Comparison of ENCODE assay signal across 18 cellular contexts in genomic region chr7:139482122-139482521, GRCh38. TPM values are rescaled to one million over a fixed set of nuclear protein-coding genes. Genes with fewer than 3 reads are reported as not detected.
DNase-seq lines count a peak whose midpoint lies in the region; ATAC-seq, FAIRE-seq and TF ChIP-seq lines count a peak whose summit lies in the region.
"Had no signal": no experiment of that assay in that cellular context is flagged by ENCODE, and none has a peak within 500 bp of the region (broad histone marks: within the 10 kb centered on the region; RNA-seq: fewer than 3 reads in every experiment).

No MANE protein-coding gene starts in this region.

- H3K9me3 ChIP-seq in CD4-positive, alpha-beta T cell (ENCODE audit: control insufficient read depth, low read length): no peaks in the 10 kb centered on the region
- H3K9me3 ChIP-seq in Caco-2 (no peaks in the 10 kb centered on the region), kidney (ENCODE audit: control insufficient read depth in 1 of 2, low read length in 2 of 2) (no peaks in the 10 kb centered on the region), ascending aorta (no peaks in the 10 kb centered on the region)
- H3K9me3 ChIP-seq: mucosa of descending colon had no signal

- no peak overlapping the region for H3K9ac ChIP-seq in kidney (ENCODE audit: low read length in 2 of 2)
- H3K9ac ChIP-seq: BLaER1 had no signal

- H3K36me3 Mint-ChIP-seq in CD4-positive, alpha-beta T cell (ENCODE audit: low read depth): no peaks in the 10 kb centered on the region
- peaks cover 5% of the 10 kb centered on the region for H3K36me3 Mint-ChIP-seq in Caco-2 (ENCODE audit: insufficient read depth, unreplicated experiment)
- H3K36me3 Mint-ChIP-seq in activated T-helper 1 cell treated with anti-CD3 and anti-CD28 coated beads, Interleukin-12 subunit alpha, Interleukin-12 subunit beta, Interleukin-2, Interleukin-4 antibody, amounts not matched to agents 30 ng/mL and 10 ng/mL and 1 ng/mL, durations not matched to agents 14 hours and 24 hours and 36 hours (ENCODE audit: low read depth): no peaks in the 10 kb centered on the region
- no peaks in the 10 kb centered on the region for H3K36me3 Mint-ChIP-seq in immature natural killer cell

- DNase-seq in CD4-positive, alpha-beta T cell: no peak
- no peak for DNase-seq in Caco-2
- DNase-seq in activated T-helper 1 cell treated with anti-CD3 and anti-CD28 coated beads, Interleukin-12 subunit alpha, Interleukin-12 subunit beta, Interleukin-2, Interleukin-4 antibody, amounts not matched to agents 30 ng/mL and 10 ng/mL and 1 ng/mL, durations not matched to agents 14 hours and 24 hours and 36 hours (ENCODE audit: low spot score): no peak
- DNase-seq in immature natural killer cell: no peak
- DNase-seq in kidney: no peak
- DNase-seq in ascending aorta (ENCODE audit: low spot score in 2 of 2): no peak
- DNase-seq in HK-2 (ENCODE audit: unreplicated experiment): no peak
- DNase-seq: activated gamma-delta T cell treated with Interleukin-2 at 50 U/mL for 16 hours, KBM-7, NCI-H1048, NCI-H2107 had no signal

- no peak overlapping the region for H3K4me3 ChIP-seq in Caco-2 (ENCODE audit: low read depth, low read length)
- no peak overlapping the region for H3K4me3 ChIP-seq in kidney (ENCODE audit: low read length in 2 of 2)
- H3K4me3 ChIP-seq in ascending aorta: peak overlapping the region in 1 of 2 donors; percentile 56
- H3K4me3 ChIP-seq: mucosa of descending colon had no signal

- intact Hi-C loops in CD4-positive, alpha-beta T cell (cut with DNase I, micrococcal nuclease): no loop called here
- intact Hi-C loops in Caco-2 (cut with micrococcal nuclease; ENCODE audit: unreplicated experiment) (loop anchor here (5.0 kb wide), 1 partner anchor 50 kb away; no protein-coding TSS in a partner anchor), kidney (cut with DNase I) (no loop called here), ascending aorta (cut with DNase I) (no loop called here)
- intact Hi-C loops in activated T-helper 1 cell treated with anti-CD3 and anti-CD28 coated beads, Interleukin-12 subunit alpha, Interleukin-12 subunit beta, Interleukin-2, Interleukin-4 antibody, amounts not matched to agents 30 ng/mL and 10 ng/mL and 1 ng/mL, durations not matched to agents 14 hours and 24 hours and 36 hours (cut with micrococcal nuclease): no loop called here

- CTCF ChIA-PET in CD4-positive, alpha-beta T cell (lab: Charles Lee): interaction anchor here (1.2 kb wide), 1 partner anchor 18 kb away, joined by 3 read pairs; no protein-coding TSS in a partner anchor
- CTCF ChIA-PET in Caco-2 (lab: Charles Lee): interaction anchor here (1.9 kb wide), 2 partner anchors 17 to 120 kb away, joined by 6 to 10 read pairs; no protein-coding TSS in a partner anchor

- POLR2A ChIA-PET in CD4-positive, alpha-beta T cell (lab: Charles Lee): no interaction called here
- POLR2A ChIA-PET in Caco-2 (lab: Charles Lee): no interaction called here

- FAIRE-seq in kidney (lab: Jason Lieb, UNC): no peak
- FAIRE-seq: bronchial epithelial cell, GM18507 had no signal

- no peak overlapping the region for H3K27ac ChIP-seq in CD4-positive, alpha-beta T cell (ENCODE audit: low read depth, low read length)
- no peak overlapping the region for H3K27ac ChIP-seq in kidney (ENCODE audit: low read depth in 2 of 2, low read length in 2 of 2)
- no peak overlapping the region for H3K27ac ChIP-seq in ascending aorta
- H3K27ac ChIP-seq: BLaER1, SK-N-MC had no signal

- H3K27me3 Mint-ChIP-seq in CD4-positive, alpha-beta T cell: peaks cover 42% of the 10 kb centered on the region
- peaks cover 3% of the 10 kb centered on the region for H3K27me3 Mint-ChIP-seq in Caco-2 (ENCODE audit: insufficient read depth, unreplicated experiment)
- H3K27me3 Mint-ChIP-seq in activated T-helper 1 cell treated with anti-CD3 and anti-CD28 coated beads, Interleukin-12 subunit alpha, Interleukin-12 subunit beta, Interleukin-2, Interleukin-4 antibody, amounts not matched to agents 30 ng/mL and 10 ng/mL and 1 ng/mL, durations not matched to agents 14 hours and 24 hours and 36 hours (ENCODE audit: insufficient read depth): peaks cover 47% of the 10 kb centered on the region
- peaks cover 6 to 23% (median 21%) of the 10 kb centered on the region in 3 donors for H3K27me3 Mint-ChIP-seq in immature natural killer cell (ENCODE audit: low read depth in 3 of 3)

- no peaks in the 10 kb centered on the region for H3K9me3 Mint-ChIP-seq in CD4-positive, alpha-beta T cell
- H3K9me3 Mint-ChIP-seq in Caco-2 (ENCODE audit: unreplicated experiment): no peaks in the 10 kb centered on the region
- H3K9me3 Mint-ChIP-seq in activated T-helper 1 cell treated with anti-CD3 and anti-CD28 coated beads, Interleukin-12 subunit alpha, Interleukin-12 subunit beta, Interleukin-2, Interleukin-4 antibody, amounts not matched to agents 30 ng/mL and 10 ng/mL and 1 ng/mL, durations not matched to agents 14 hours and 24 hours and 36 hours: no peaks in the 10 kb centered on the region
- H3K9me3 Mint-ChIP-seq in immature natural killer cell: no peaks in the 10 kb centered on the region

- H3K27ac Mint-ChIP-seq in CD4-positive, alpha-beta T cell: no peak overlapping the region
- H3K27ac Mint-ChIP-seq in Caco-2 (ENCODE audit: unreplicated experiment) (no peak overlapping the region), immature natural killer cell (no peak overlapping the region)
- H3K27ac Mint-ChIP-seq in activated T-helper 1 cell treated with anti-CD3 and anti-CD28 coated beads, Interleukin-12 subunit alpha, Interleukin-12 subunit beta, Interleukin-2, Interleukin-4 antibody, amounts not matched to agents 30 ng/mL and 10 ng/mL and 1 ng/mL, durations not matched to agents 14 hours and 24 hours and 36 hours: no peak overlapping the region

- peak overlapping the region; percentile 54 for H3K4me3 Mint-ChIP-seq in CD4-positive, alpha-beta T cell
- H3K4me3 Mint-ChIP-seq in Caco-2 (ENCODE audit: unreplicated experiment) (peak overlapping the region; percentile 68), immature natural killer cell (peak overlapping the region in 3 of 5 donors; percentile 29 to 51 (median 48))
- H3K4me3 Mint-ChIP-seq in activated T-helper 1 cell treated with anti-CD3 and anti-CD28 coated beads, Interleukin-12 subunit alpha, Interleukin-12 subunit beta, Interleukin-2, Interleukin-4 antibody, amounts not matched to agents 30 ng/mL and 10 ng/mL and 1 ng/mL, durations not matched to agents 14 hours and 24 hours and 36 hours: peak overlapping the region; percentile 70

- ATAC-seq in CD4-positive, alpha-beta T cell (ENCODE audit: poor library complexity): no peak
- no peak for ATAC-seq in GM21526 (IDR thresholded peaks at IDR 0.05; ENCODE audit: low FRiP score, unreplicated experiment)

- H3K4me1 ChIP-seq in Caco-2 (peaks cover 4% of the 10 kb centered on the region; the same call in 1 of the 2 replicates), kidney (ENCODE audit: control insufficient read depth in 1 of 2, insufficient read depth in 1 of 2, low read depth in 1 of 2, low read length in 2 of 2) (peaks cover 0 to 4% of the 10 kb centered on the region in 2 donors), ascending aorta (peaks cover 0 to 14% of the 10 kb centered on the region in 2 donors)

- H3K4me1 Mint-ChIP-seq in CD4-positive, alpha-beta T cell (ENCODE audit: low read depth): no peaks in the 10 kb centered on the region
- no peaks in the 10 kb centered on the region for H3K4me1 Mint-ChIP-seq in Caco-2 (ENCODE audit: low read depth, unreplicated experiment)
- no peaks in the 10 kb centered on the region for H3K4me1 Mint-ChIP-seq in activated T-helper 1 cell treated with anti-CD3 and anti-CD28 coated beads, Interleukin-12 subunit alpha, Interleukin-12 subunit beta, Interleukin-2, Interleukin-4 antibody, amounts not matched to agents 30 ng/mL and 10 ng/mL and 1 ng/mL, durations not matched to agents 14 hours and 24 hours and 36 hours (ENCODE audit: low read depth)
- H3K4me1 Mint-ChIP-seq in immature natural killer cell: peaks cover 0 to 6% of the 10 kb centered on the region in 2 donors

- H3K36me3 ChIP-seq in Caco-2 (ENCODE audit: control insufficient read depth, insufficient read depth, low read length) (no peaks in the 10 kb centered on the region), kidney (ENCODE audit: control insufficient read depth in 1 of 2, insufficient read depth in 2 of 2, low read length in 2 of 2) (no peaks in the 10 kb centered on the region), ascending aorta (no peaks in the 10 kb centered on the region)
- H3K36me3 ChIP-seq: BLaER1 had no signal

- peaks cover 34% of the 10 kb centered on the region for H3K27me3 ChIP-seq in CD4-positive, alpha-beta T cell (ENCODE audit: control insufficient read depth, insufficient read depth, low read length)
- H3K27me3 ChIP-seq in Caco-2 (replicated peaks; ENCODE audit: control insufficient read depth, insufficient read depth, low read length) (no peaks in the 10 kb centered on the region; the same call in 1 of the 2 replicates), ascending aorta (peaks cover 10% of the 10 kb centered on the region)

- BruUV-seq in Caco-2 (replicated peaks; lab: Mats Ljungman, UMichigan): TSS peak; percentile 61

- TF ChIP-seq CTCF in CD4-positive, alpha-beta T cell (IDR thresholded peaks at IDR 0.05): no peak
- TF ChIP-seq CTCF in Caco-2 (IDR thresholded peaks at IDR 0.05; ENCODE audit: insufficient read depth in 1 of 2, low read depth in 1 of 2, low read length in 1 of 2, severe bottlenecking in 1 of 2, unreplicated experiment in 1 of 2): no peak
- no peak for TF ChIP-seq CTCF in kidney (IDR thresholded peaks at IDR 0.05; ENCODE audit: borderline replicate concordance, extremely low read depth, insufficient read depth)
- TF ChIP-seq CTCF in ascending aorta (IDR thresholded peaks at IDR 0.05): no peak

RNA-seq across cellular contexts. Expression of gene KLRG2, which starts 1.4 kb away (rescaled TPM):
- total RNA-seq in CD4-positive, alpha-beta T cell: not detected
- 4.7 and 4.9 TPM in 2 replicates for total RNA-seq in Caco-2 (2022)
- 0.34 and 0.69 TPM in 2 replicates for total RNA-seq in activated T-helper 1 cell treated with anti-CD3 and anti-CD28 coated beads, Interleukin-12 subunit alpha, Interleukin-12 subunit beta, Interleukin-2, Interleukin-4 antibody, amounts not matched to agents 30 ng/mL and 10 ng/mL and 1 ng/mL, durations not matched to agents 14 hours and 24 hours and 36 hours
- polyA plus RNA-seq in immature natural killer cell: not detected
- total RNA-seq in kidney: 4.0 TPM
- 2.0 TPM for polyA plus RNA-seq in kidney (ENCODE audit: insufficient read depth, low read depth, low replicate concordance)
- not detected for total RNA-seq in ascending aorta
- total RNA-seq: left cardiac atrium, mucosa of descending colon had no signal

RNA-seq across cellular contexts. Expression of gene CLEC2L, which starts 41.4 kb away (rescaled TPM):
- total RNA-seq in CD4-positive, alpha-beta T cell: not detected
- total RNA-seq in Caco-2 (2022) (not detected in 2 replicates), kidney (not detected), ascending aorta (not detected)
- not detected in 2 replicates for total RNA-seq in activated T-helper 1 cell treated with anti-CD3 and anti-CD28 coated beads, Interleukin-12 subunit alpha, Interleukin-12 subunit beta, Interleukin-2, Interleukin-4 antibody, amounts not matched to agents 30 ng/mL and 10 ng/mL and 1 ng/mL, durations not matched to agents 14 hours and 24 hours and 36 hours
- polyA plus RNA-seq in immature natural killer cell (under 1 TPM in 1 of 3 donors, not detected in 2; 0.19 TPM), kidney (ENCODE audit: insufficient read depth, low read depth, low replicate concordance) (not detected)
- total RNA-seq: bronchial epithelial cell, mucosa of descending colon had no signal
